ENCODE assay signal across 2 cellular contexts in the genomic region with DNA sequence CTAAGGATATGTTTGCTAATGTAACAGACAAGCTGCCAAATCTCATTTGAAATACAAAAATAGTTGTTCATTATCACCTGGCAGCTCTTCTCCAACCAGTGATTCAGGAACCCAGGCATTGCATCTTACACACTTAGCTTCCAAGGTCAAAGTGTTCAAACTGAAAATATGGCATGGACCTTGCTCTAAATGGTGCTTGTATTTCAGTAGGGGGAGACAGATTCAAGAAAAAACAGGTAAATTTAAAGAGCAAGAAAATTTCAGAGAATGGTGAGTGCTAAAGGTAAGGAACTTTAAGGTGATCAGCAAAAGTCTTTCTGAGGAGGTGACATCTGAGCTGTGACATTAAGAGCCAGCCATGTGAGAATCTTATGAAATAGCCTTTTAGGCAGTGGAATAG.
TF ChIP-seq lines count a peak whose summit lies in the region.

No MANE protein-coding gene starts in this region.

TF ChIP-seq in endothelial cell of umbilical vein, 7 proteins besides CTCF, POLR2A, EP300 and RAD21:
- TF ChIP-seq GATA2 (IDR thresholded peaks at IDR 0.05; ENCODE audit: insufficient read depth, insufficient read length, low read depth, low read length) (no peak), FOS (IDR thresholded peaks at IDR 0.05; ENCODE audit: borderline replicate concordance, insufficient read depth, low read length) (no peak), POLR2AphosphoS5 (IDR thresholded peaks at IDR 0.05; ENCODE audit: insufficient read depth, low read depth, low read length) (no peak), MYC (IDR thresholded peaks at IDR 0.05; ENCODE audit: low read depth, low read length) (no peak), JUN (IDR thresholded peaks at IDR 0.05; ENCODE audit: borderline replicate concordance, insufficient read depth, insufficient read length, low read depth) (no peak), EZH2 (IDR thresholded peaks at IDR 0.05; ENCODE audit: borderline replicate concordance, low read depth, low read length, severe bottlenecking) (no peak)
- TF ChIP-seq, protein P1, sequence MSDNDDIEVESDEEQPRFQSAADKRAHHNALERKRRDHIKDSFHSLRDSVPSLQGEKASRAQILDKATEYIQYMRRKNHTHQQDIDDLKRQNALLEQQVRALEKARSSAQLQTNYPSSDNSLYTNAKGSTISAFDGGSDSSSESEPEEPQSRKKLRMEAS (IDR thresholded peaks at IDR 0.05; ENCODE audit: insufficient read depth, insufficient read length), result no peak

TF ChIP-seq in WTC11, 78 proteins besides CTCF, POLR2A, EP300 and RAD21:
- TF ChIP-seq TEAD4 (CRISPR knock-in tag; IDR thresholded peaks at IDR 0.05), result no peak
- TF ChIP-seq SP1 (CRISPR knock-in tag; conservative IDR thresholded peaks at IDR 0.05), result no peak
- no peak for TF ChIP-seq ZNF423 (CRISPR knock-in tag; IDR thresholded peaks at IDR 0.05)
